In the genomic region with DNA sequence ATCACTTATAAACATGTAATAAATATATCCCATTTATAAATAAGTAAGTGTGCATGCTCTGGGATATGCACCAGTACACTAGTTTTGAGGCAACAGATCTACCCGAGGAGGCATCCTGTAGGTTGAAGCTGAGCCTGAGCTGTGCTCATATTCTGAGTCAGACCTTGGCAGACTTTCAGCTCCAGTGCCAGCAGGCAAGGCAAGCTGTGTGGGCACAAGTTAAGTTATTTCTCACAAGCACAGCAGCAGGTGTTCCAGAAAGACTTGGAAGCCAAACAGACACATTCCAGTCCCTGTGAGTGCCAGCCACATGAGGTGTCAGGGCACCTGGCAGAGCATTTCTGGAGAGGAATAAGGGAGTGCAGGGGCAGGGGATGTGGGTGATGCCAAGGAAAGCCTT, we compare ENCODE assay signal across 9 cellular contexts.
DNase-seq lines count a peak whose midpoint lies in the region; ATAC-seq and FAIRE-seq lines count a peak whose summit lies in the region.
"Had no signal": no experiment of that assay in that cellular context is flagged by ENCODE, and none has a peak within 500 bp of the region (broad histone marks: within the 10 kb centered on the region; RNA-seq: fewer than 3 reads in every experiment).

No MANE protein-coding gene starts in this region.

- intact Hi-C loops in head of caudate nucleus (cut with DNase I), result no loop called here

- DNase-seq in activated T-cell treated with anti-CD3 and anti-CD28 coated beads for 24 hours (ENCODE audit: low read depth), result peak; percentile 1
- DNase-seq in activated T-cell treated with anti-CD3 and anti-CD28 coated beads for 4 hours, result no peak
- peak; percentile 47 for DNase-seq in RCC 7860 (ENCODE audit: low spot score)
- peak; percentile 38 to 97 (median 80) for DNase-seq in head of caudate nucleus
- DNase-seq in stromal cell of bone marrow (ENCODE audit: low read depth), result peak; percentile 1
- DNase-seq in activated CD4-positive, alpha-beta T cell treated with anti-CD3 and anti-CD28 coated beads for 1 hour, result no peak
- DNase-seq: Kasumi-1 had no signal

- peak; percentile 63 for FAIRE-seq in RCC 7860 (lab: Jason Lieb, UNC)

- ATAC-seq in GM21360 (IDR thresholded peaks at IDR 0.05; ENCODE audit: unreplicated experiment), result no peak
- no peak for ATAC-seq in GM21717 (IDR thresholded peaks at IDR 0.05; ENCODE audit: unreplicated experiment)

Comparison
In these comparisons a context has a peak if more than half of its experiments do, and no peak if none do; other contexts are left out.
1. DNase-seq: peak in activated T-cell treated with anti-CD3 and anti-CD28 coated beads for 24 hours (single experiment), RCC 7860 (single experiment), head of caudate nucleus (42 of 42) and stromal cell of bone marrow (single experiment); none in activated T-cell treated with anti-CD3 and anti-CD28 coated beads for 4 hours (single experiment) and activated CD4-positive, alpha-beta T cell treated with anti-CD3 and anti-CD28 coated beads for 1 hour (single experiment).